ENCODE assay signal across 20 cellular contexts in the genomic region with DNA sequence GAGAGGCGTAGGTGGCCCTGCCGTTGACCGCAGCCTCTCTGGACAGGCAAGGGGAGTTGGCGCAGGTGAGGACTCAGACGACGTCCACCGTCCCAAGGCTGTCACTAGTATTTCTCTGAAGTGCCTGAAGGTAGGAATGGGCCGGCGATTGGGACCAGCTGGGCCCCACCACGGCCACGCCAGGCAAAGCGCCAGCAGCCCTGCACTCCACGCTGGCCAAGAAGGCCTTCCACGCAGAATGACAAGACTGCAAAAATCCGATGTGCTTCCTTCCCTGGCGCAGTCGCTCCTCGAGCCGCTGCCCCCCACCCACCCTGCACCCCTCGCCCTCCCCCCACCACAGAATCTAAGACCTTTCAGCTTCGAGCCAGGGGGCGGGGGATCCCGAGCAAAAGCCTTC. TPM values are rescaled to one million over a fixed set of nuclear protein-coding genes. Genes with fewer than 3 reads are reported as not detected.
DNase-seq lines count a peak whose midpoint lies in the region; ATAC-seq, FAIRE-seq and TF ChIP-seq lines count a peak whose summit lies in the region.
"Had no signal": no experiment of that assay in that cellular context is flagged by ENCODE, and none has a peak within 500 bp of the region (broad histone marks: within the 10 kb centered on the region; RNA-seq: fewer than 3 reads in every experiment).

No MANE protein-coding gene starts in this region.

- no peak overlapping the region for H2BK5ac ChIP-seq in trophoblast cell (ENCODE audit: low read depth, low read length, poor library complexity)

- H3K9me3 Mint-ChIP-seq in activated CD4-positive, alpha-beta memory T cell treated with anti-CD3 and anti-CD28 coated beads, Interleukin-2, amount 10 ng/mL, durations not matched to agents 7 days and 5 days: no peaks in the 10 kb centered on the region

- H3K27me3 Mint-ChIP-seq in activated CD4-positive, alpha-beta memory T cell treated with anti-CD3 and anti-CD28 coated beads, Interleukin-2, amount 10 ng/mL, durations not matched to agents 7 days and 5 days: no peaks in the 10 kb centered on the region

- H3K4me3 Mint-ChIP-seq in activated CD4-positive, alpha-beta memory T cell treated with anti-CD3 and anti-CD28 coated beads, Interleukin-2, amount 10 ng/mL, durations not matched to agents 7 days and 5 days: no peak overlapping the region

- no peak for TF ChIP-seq EP300 in K562 (IDR thresholded peaks at IDR 0.05; ENCODE audit: low read length)

- no TSS peak for BruUV-seq in K562 (replicated peaks; lab: Mats Ljungman, UMichigan)

- H3K27me3 ChIP-seq in K562 (ENCODE audit: control insufficient read depth in 2 of 2, insufficient read depth in 2 of 2, low read length in 2 of 2) (no peaks in the 10 kb centered on the region), trophoblast cell (ENCODE audit: insufficient read depth, low read length) (no peaks in the 10 kb centered on the region)
- H3K27me3 ChIP-seq: MG63 had no signal

- H3K36me3 ChIP-seq in K562 (ENCODE audit: control insufficient read depth, insufficient read depth, low read length): peaks cover 60% of the 10 kb centered on the region
- peaks cover 3 to 9% of the 10 kb centered on the region in 2 experiments for H3K36me3 ChIP-seq in trophoblast cell (ENCODE audit: control insufficient read depth in 1 of 2, insufficient read depth in 2 of 2, low read length in 2 of 2)
- H3K36me3 ChIP-seq in urinary bladder (ENCODE audit: insufficient read depth): no peaks in the 10 kb centered on the region
- H3K36me3 ChIP-seq: MG63 had no signal

- in situ Hi-C loops in K562 (cut with MboI): no loop called here

- H3K36me3 Mint-ChIP-seq in activated CD4-positive, alpha-beta memory T cell treated with anti-CD3 and anti-CD28 coated beads, Interleukin-2, amount 10 ng/mL, durations not matched to agents 7 days and 5 days (ENCODE audit: low read depth): no peaks in the 10 kb centered on the region

- intact Hi-C loops in K562 (cut with micrococcal nuclease): loop anchor here (5.0 kb wide), 1 partner anchor 466 kb away; a partner anchor contains a TSS

- H3K79me1 ChIP-seq in trophoblast cell (ENCODE audit: low read length): peaks cover 12% of the 10 kb centered on the region

- no peak overlapping the region for H4K8ac ChIP-seq in trophoblast cell (ENCODE audit: low read depth, low read length)

- H4K20me1 ChIP-seq in K562 (replicated peaks; ENCODE audit: control insufficient read depth, insufficient read depth, low read length): no peaks in the 10 kb centered on the region

- H3K4me1 ChIP-seq in K562 (replicated peaks in 1 of 2; ENCODE audit: control insufficient read depth in 2 of 2, insufficient read depth in 2 of 2, low read length in 2 of 2) (peaks cover 39 to 44% of the 10 kb centered on the region in 2 experiments), trophoblast cell (ENCODE audit: control insufficient read depth in 1 of 2, insufficient read depth in 2 of 2, low read length in 2 of 2) (peaks cover 30 to 37% of the 10 kb centered on the region in 2 experiments), urinary bladder (ENCODE audit: insufficient read depth) (no peaks in the 10 kb centered on the region)

- H3K27ac ChIP-seq in 22Rv1: peak overlapping the region; percentile 99
- H3K27ac ChIP-seq in K562 (ENCODE audit: extremely low read depth, low read depth, low read length): no peak overlapping the region
- H3K27ac ChIP-seq in trophoblast cell (ENCODE audit: low read depth, low read length): no peak overlapping the region
- H3K27ac ChIP-seq in urinary bladder (ENCODE audit: low read depth): peak overlapping the region; percentile 35

- H3K9ac ChIP-seq in K562 (ENCODE audit: insufficient read depth in 1 of 2, low read depth in 2 of 2, low read length in 2 of 2) (no peak overlapping the region), trophoblast cell (ENCODE audit: low read length) (no peak overlapping the region)

- H3K14ac ChIP-seq in trophoblast cell (ENCODE audit: low read length): no peak overlapping the region

- POLR2A ChIA-PET in K562 (lab: Yijun Ruan, JAX): interaction anchor here (0.6 to 1.1 kb wide), 2 partner anchors 19 to 88 kb away, joined by 3 read pairs; no protein-coding TSS in a partner anchor
- POLR2A ChIA-PET in activated CD4-positive, alpha-beta memory T cell treated with anti-CD3 and anti-CD28 coated beads, Interleukin-2, amount 10 ng/mL, durations not matched to agents 7 days and 5 days (lab: Charles Lee): no interaction called here

- no peak overlapping the region for H3K18ac ChIP-seq in trophoblast cell (ENCODE audit: low read length)

- no peak for ATAC-seq in K562

- no peak overlapping the region for H3K4me2 ChIP-seq in K562 (ENCODE audit: insufficient read depth, low read length)
- no peak overlapping the region for H3K4me2 ChIP-seq in trophoblast cell (ENCODE audit: low read length)

- no peak overlapping the region for H3K27ac Mint-ChIP-seq in activated CD4-positive, alpha-beta memory T cell treated with anti-CD3 and anti-CD28 coated beads, Interleukin-2, amount 10 ng/mL, durations not matched to agents 7 days and 5 days

- TF ChIP-seq CTCF in 22Rv1 (IDR thresholded peaks at IDR 0.05): no peak
- no peak for TF ChIP-seq CTCF in K562 (IDR thresholded peaks at IDR 0.05 in 2 of 3, conservative IDR thresholded peaks at IDR 0.05 in 1 of 3; ENCODE audit: insufficient read depth in 2 of 3, low read depth in 1 of 3, low read length in 3 of 3)

- H3K9me1 ChIP-seq in K562 (ENCODE audit: control insufficient read depth, insufficient read depth, low read length): no peaks in the 10 kb centered on the region

- no peak overlapping the region for H2AFZ ChIP-seq in K562 (ENCODE audit: low read depth, low read length)
- no peak overlapping the region for H2AFZ ChIP-seq in trophoblast cell (ENCODE audit: insufficient read depth, low read length, poor library complexity)
- H2AFZ ChIP-seq: PC-9 had no signal

- H3K4me3 ChIP-seq in K562 (no peak overlapping the region), trophoblast cell (ENCODE audit: low read depth, low read length) (no peak overlapping the region), urinary bladder (ENCODE audit: low read depth, low read length) (no peak overlapping the region)
- H3K4me3 ChIP-seq: MG63, PC-9 had no signal

- no peak for TF ChIP-seq POLR2A in K562 (conservative IDR thresholded peaks at IDR 0.05)

- no peak for FAIRE-seq in K562 (lab: Jason Lieb, UNC)
- FAIRE-seq in GM19239 (lab: Jason Lieb, UNC): no peak

- H2BK12ac ChIP-seq in trophoblast cell (ENCODE audit: low read length): peak overlapping the region; percentile 58

- H3K4ac ChIP-seq in trophoblast cell (ENCODE audit: low read depth, low read length): no peak overlapping the region

- H2BK120ac ChIP-seq in trophoblast cell (ENCODE audit: insufficient read depth, low read length, poor library complexity): no peak overlapping the region

- no peak for TF ChIP-seq RAD21 in K562 (CRISPR knock-in tag; conservative IDR thresholded peaks at IDR 0.05 in 1 of 2, IDR thresholded peaks at IDR 0.05 in 1 of 2)

- H4K12ac ChIP-seq in trophoblast cell (ENCODE audit: low read depth, low read length): no peak overlapping the region

- H3K23ac ChIP-seq in trophoblast cell (ENCODE audit: low read length): no peak overlapping the region

- H3K9me3 ChIP-seq in K562 (replicated peaks; ENCODE audit: control insufficient read depth, insufficient read depth, low read depth, low read length) (no peaks in the 10 kb centered on the region), trophoblast cell (ENCODE audit: insufficient read depth, low read depth, low read length) (no peaks in the 10 kb centered on the region)
- H3K9me3 ChIP-seq: MG63 had no signal

- CTCF ChIA-PET in K562 (lab: Yijun Ruan, JAX; ENCODE audit: low intra/inter-chr PET ratio): no interaction called here
- CTCF ChIA-PET in activated CD4-positive, alpha-beta memory T cell treated with anti-CD3 and anti-CD28 coated beads, Interleukin-2, amount 10 ng/mL, durations not matched to agents 7 days and 5 days (lab: Charles Lee): no interaction called here

- DNase-seq in K562 (ENCODE audit: extremely low read depth in 1 of 4, low spot score in 3 of 4): no peak
- no peak for DNase-seq in trophoblast cell
- no peak for DNase-seq in GM19239 (ENCODE audit: insufficient read length, low spot score)
- no peak for DNase-seq in DMS114 treated with DMSO at 0.1 percent for 48 hours (lab: John Stamatoyannopoulos, UW; ENCODE audit: unreplicated experiment)
- no peak for DNase-seq in activated CD4-positive, alpha-beta memory T cell treated with anti-CD3 and anti-CD28 coated beads, Interleukin-2, amount 10 ng/mL, durations not matched to agents 7 days and 5 days
- DNase-seq: GOT3, HCEC 1CT, KG1, MG63, NCI-H1105 treated with DMSO at 0.1 percent for 48 hours, NCI-H146, NCI-H1930, NCI-H446, NCI-H526, NCI-H82, PC-9, RPMI8226, SHP77 treated with DMSO at 0.1 percent for 48 hours had no signal

- H2AK5ac ChIP-seq in trophoblast cell (ENCODE audit: low read length): no peak overlapping the region

- WGBS in K562 (ENCODE audit: insufficient coverage, low coverage, missing lambda C conversion rate): 95% methylated on average over 18 of the region's 23 CpGs
- no CpG with 5 or more reads among the region's 23 CpGs for WGBS in trophoblast cell (ENCODE audit: extremely low coverage, insufficient coverage, insufficient read length)
- WGBS in urinary bladder: 74% methylated on average over 23 of the region's 23 CpGs

- H3K4me1 Mint-ChIP-seq in activated CD4-positive, alpha-beta memory T cell treated with anti-CD3 and anti-CD28 coated beads, Interleukin-2, amount 10 ng/mL, durations not matched to agents 7 days and 5 days: no peaks in the 10 kb centered on the region

- H4K91ac ChIP-seq in trophoblast cell (ENCODE audit: low read depth, low read length): peak overlapping the region; percentile 29

- peaks cover 21% of the 10 kb centered on the region for H3K79me2 ChIP-seq in K562 (ENCODE audit: control insufficient read depth, insufficient read depth, low read length)
- H3K79me2 ChIP-seq in trophoblast cell (ENCODE audit: control insufficient read depth, insufficient read depth, low read length, poor library complexity): no peaks in the 10 kb centered on the region

RNA-seq across cellular contexts. Expression of a gene that starts 17.3 kb away (rescaled TPM):
- 289 and 513 TPM in 2 replicates for total RNA-seq in K562 (2011; cell fraction: chromatin; rRNA removed; ENCODE audit: low replicate concordance)
- total RNA-seq in K562 (2011; cell fraction: nucleolus; rRNA removed): 197 and 203 TPM in 2 replicates
- 215 and 311 TPM in 2 replicates for total RNA-seq in K562 (2011; cell fraction: nucleoplasm; rRNA removed)
- 14.7 and 36.9 TPM in 2 replicates for total RNA-seq in K562 (2014; rRNA removed)
- total RNA-seq in K562 (2014; rRNA removed; fragmentation: Illumina TruSeq; extraction: Trizol): 13.8 and 18.1 TPM in 2 replicates
- 25.8 and 28.9 TPM in 2 replicates for total RNA-seq in K562 (2015; rRNA removed; fragmentation: Illumina TruSeq; extraction: Trizol)
- 65.8 and 66.3 TPM in 2 replicates for total RNA-seq in K562 (2021)
- 14.4 and 20.7 TPM in 2 replicates for polyA plus RNA-seq in K562 (2011; rRNA removed)
- 9.9 and 11.6 TPM in 2 replicates for polyA plus RNA-seq in K562 (2011; cell fraction: cytosol; rRNA removed)
- polyA plus RNA-seq in K562 (2011; cell fraction: nucleus; rRNA removed): 78.1 and 99.4 TPM in 2 replicates
- polyA plus RNA-seq in K562 (2012): 33.1 and 37.7 TPM in 2 replicates
- 40.7 and 46.7 TPM in 2 replicates for polyA plus RNA-seq in K562 (2014; fragmentation: Illumina TruSeq; extraction: Trizol)
- 1 to 10 TPM; 2.2 to 3.8 TPM for polyA plus RNA-seq in K562 (2014; fragmentation: Nextera tagmentation; extraction: Ambion mirVana)
- 26.0 and 26.5 TPM in 2 replicates for polyA plus RNA-seq in K562 (2014; rRNA removed)
- 20.9 and 23.5 TPM in 2 replicates for polyA minus RNA-seq in K562 (2011; rRNA and poly(A)+ RNA removed)
- 51.8 and 60.9 TPM in 2 replicates for polyA minus RNA-seq in K562 (2011; cell fraction: cytosol; rRNA and poly(A)+ RNA removed)
- 61.8 and 88.5 TPM in 2 replicates for polyA minus RNA-seq in K562 (2011; cell fraction: nucleus; rRNA and poly(A)+ RNA removed)
- polyA plus RNA-seq in trophoblast cell (2013): 28.9 and 29.4 TPM in 2 replicates
- total RNA-seq in urinary bladder: 37.8 TPM
- polyA plus RNA-seq in urinary bladder: 67.9 TPM
- total RNA-seq in activated CD4-positive, alpha-beta memory T cell treated with anti-CD3 and anti-CD28 coated beads, Interleukin-2, amount 10 ng/mL, durations not matched to agents 7 days and 5 days: 10 to 100 TPM; 26.0 to 29.6 TPM

RNA-seq across cellular contexts. Expression of a gene that starts 39.6 kb away (rescaled TPM):
- 14.3 and 26.5 TPM in 2 replicates for total RNA-seq in K562 (2011; cell fraction: chromatin; rRNA removed; ENCODE audit: low replicate concordance)
- total RNA-seq in K562 (2011; cell fraction: nucleolus; rRNA removed): 14.6 and 18.5 TPM in 2 replicates
- total RNA-seq in K562 (2011; cell fraction: nucleoplasm; rRNA removed): 12.9 and 13.2 TPM in 2 replicates
- total RNA-seq in K562 (2014; rRNA removed) (16.1 and 23.1 TPM in 2 replicates), K562 (2014; rRNA removed; fragmentation: Illumina TruSeq; extraction: Trizol) (11.0 and 13.6 TPM in 2 replicates), K562 (2015; rRNA removed; fragmentation: Illumina TruSeq; extraction: Trizol) (14.9 TPM in 2 replicates), K562 (2021) (19.9 and 21.9 TPM in 2 replicates), urinary bladder (7.8 TPM)
- polyA plus RNA-seq in K562 (2011; rRNA removed) (11.2 and 11.5 TPM in 2 replicates), K562 (2014; fragmentation: Illumina TruSeq; extraction: Trizol) (19.5 and 20.1 TPM in 2 replicates), K562 (2014; fragmentation: Nextera tagmentation; extraction: Ambion mirVana) (under 1 TPM; 0.25 to 0.30 TPM), K562 (2014; rRNA removed) (16.8 and 17.1 TPM in 2 replicates), urinary bladder (9.1 TPM)
- polyA plus RNA-seq in K562 (2011; cell fraction: cytosol; rRNA removed): 13.9 and 19.9 TPM in 2 replicates
- 9.8 and 12.1 TPM in 2 replicates for polyA plus RNA-seq in K562 (2011; cell fraction: nucleus; rRNA removed)
- polyA plus RNA-seq in K562 (2012): 14.5 and 17.2 TPM in 2 replicates
- 9.0 and 9.8 TPM in 2 replicates for polyA minus RNA-seq in K562 (2011; rRNA and poly(A)+ RNA removed)
- 8.2 and 11.0 TPM in 2 replicates for polyA minus RNA-seq in K562 (2011; cell fraction: cytosol; rRNA and poly(A)+ RNA removed)
- polyA minus RNA-seq in K562 (2011; cell fraction: nucleus; rRNA and poly(A)+ RNA removed): 2.8 and 4.3 TPM in 2 replicates
- 5.1 and 5.2 TPM in 2 replicates for polyA plus RNA-seq in trophoblast cell (2013)
- 1 to 10 TPM; 3.7 to 4.2 TPM for total RNA-seq in activated CD4-positive, alpha-beta memory T cell treated with anti-CD3 and anti-CD28 coated beads, Interleukin-2, amount 10 ng/mL, durations not matched to agents 7 days and 5 days

Comparison
In these comparisons a context has a peak if more than half of its experiments do, and no peak if none do; other contexts are left out.
1. H3K27ac ChIP-seq: peak in 22Rv1 (single experiment) and urinary bladder (single experiment); none in K562 (single experiment) and trophoblast cell (single experiment).